22 cellular contexts compared by ENCODE assay signal in genomic region chr22:22040908-22041307, GRCh38.
"Had no signal": no experiment of that assay in that cellular context is flagged by ENCODE, and none has a peak within 500 bp of the region (broad histone marks: within the 10 kb centered on the region; RNA-seq: fewer than 3 reads in every experiment).

No MANE protein-coding gene starts in this region.

- ATAC-seq: left cardiac atrium; left lobe of liver; lower lobe of right lung; naive thymus-derived CD8-positive, alpha-beta T cell; right lobe of liver; stimulated activated naive B cell treated with anti-CD40 and anti-IgM and Interleukin-4, amounts not matched to agents 10 μg/mL and 1 μg/mL and 100 μg/mL, for 72 hours; upper lobe of right lung had no signal

- DNase-seq: hippocampal formation; kidney glomerular epithelial cell; left cardiac atrium; lower lobe of right lung; mammary epithelial cell; mesenchymal stem cell; naive thymus-derived CD8-positive, alpha-beta T cell; nucleus accumbens; right lobe of liver; stimulated activated CD4-positive, alpha-beta T cell treated with anti-CD3 and anti-CD28 coated beads, Interleukin-12 subunit alpha, Interleukin-12 subunit beta, amount 100 ng/mL, for 4 hours; stimulated activated CD4-positive, alpha-beta T cell treated with anti-CD3 and anti-CD28 coated beads, Interleukin-15, amount 100 ng/mL, for 24 hours; stimulated activated CD4-positive, alpha-beta T cell treated with anti-CD3 and anti-CD28 coated beads, Interleukin-2, amount 100 ng/mL, for 24 hours; stimulated activated CD4-positive, alpha-beta T cell treated with anti-CD3 and anti-CD28 coated beads, Interleukin-4, amount 100 ng/mL, for 1 hour; stimulated activated naive B cell treated with anti-CD40 and anti-IgM and Interleukin-4, amounts not matched to agents 10 μg/mL and 1 μg/mL and 100 μg/mL, for 72 hours; tibial artery; upper lobe of right lung had no signal

- H3K27ac ChIP-seq: lower lobe of right lung, right atrium auricular region, right lobe of liver, suprapubic skin, thoracic aorta, tibial artery, upper lobe of right lung had no signal

- FAIRE-seq: keratinocyte had no signal

- H3K9me3 ChIP-seq: lower lobe of right lung, right atrium auricular region, right lobe of liver, suprapubic skin, thoracic aorta, tibial artery, upper lobe of right lung had no signal

- H3K4me2 ChIP-seq: smooth muscle cell had no signal

- H3K27me3 ChIP-seq: right atrium auricular region, right lobe of liver, tibial artery, upper lobe of right lung had no signal

- H3K4me3 ChIP-seq: lower lobe of right lung, right atrium auricular region, right lobe of liver, smooth muscle cell, suprapubic skin, thoracic aorta, tibial artery, upper lobe of right lung had no signal

- H3K4me1 ChIP-seq: lower lobe of right lung, right atrium auricular region, right lobe of liver, suprapubic skin, tibial artery, upper lobe of right lung had no signal

- H3K36me3 ChIP-seq: lower lobe of right lung, right atrium auricular region, right lobe of liver, suprapubic skin, thoracic aorta, tibial artery, upper lobe of right lung had no signal
